In the genomic region with DNA sequence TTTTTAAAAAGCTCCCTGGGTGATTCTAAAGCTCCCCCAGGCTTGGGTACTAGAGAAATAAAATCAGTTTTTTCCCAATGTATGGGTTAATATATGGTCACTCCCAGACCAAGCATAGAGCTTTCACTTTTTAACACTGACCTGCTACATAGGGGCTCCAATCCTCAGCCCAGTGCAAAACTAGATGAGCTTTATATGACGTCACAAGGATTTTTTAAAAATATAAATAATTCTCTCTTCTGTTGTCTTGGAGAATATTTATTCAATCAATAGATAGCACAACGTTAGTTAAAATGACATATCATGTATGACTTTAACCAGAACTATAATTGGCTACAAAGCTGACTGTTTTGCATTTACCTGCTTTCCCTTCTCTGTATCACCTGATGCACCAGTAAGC, we compare ENCODE assay signal across 32 cellular contexts.
"Had no signal": no experiment of that assay in that cellular context is flagged by ENCODE, and none has a peak within 500 bp of the region (broad histone marks: within the 10 kb centered on the region; RNA-seq: fewer than 3 reads in every experiment).

No MANE protein-coding gene starts in this region.

- H3K27ac ChIP-seq: neutrophil, pancreas, psoas muscle, skin epidermis, spleen, suprapubic skin, testis, tibial artery, transverse colon, upper lobe of right lung, uterus had no signal

- DNase-seq: naive thymus-derived CD8-positive, alpha-beta T cell; nephron progenitor cell; nucleus accumbens; pancreas; posterior cingulate gyrus; psoas muscle; right cardiac atrium; spleen; stimulated activated CD4-positive, alpha-beta T cell treated with anti-CD3 and anti-CD28 coated beads, Interleukin-12 subunit alpha, Interleukin-12 subunit beta, amount 100 ng/mL, for 4 hours; stimulated activated CD4-positive, alpha-beta T cell treated with anti-CD3 and anti-CD28 coated beads, Interleukin-1b, Interleukin-23, amount 100 ng/mL, for 48 hours; stimulated activated CD4-positive, alpha-beta T cell treated with anti-CD3 and anti-CD28 coated beads, Interleukin-4, amount 100 ng/mL, for 1 hour; stimulated activated CD4-positive, alpha-beta T cell treated with anti-CD3 and anti-CD28 coated beads, Interleukin-4, amount 100 ng/mL, for 4 hours; stimulated activated CD8-positive, alpha-beta memory T cell treated with anti-CD3 and anti-CD28 coated beads, Interleukin-4, amount 100 ng/mL, for 48 hours; stimulated activated naive CD4-positive, alpha-beta T cell; stimulated activated naive CD8-positive, alpha-beta T cell treated with anti-CD3 and anti-CD28 coated beads, Interleukin-15, amount 100 ng/mL, for 72 hours; stimulated activated naive CD8-positive, alpha-beta T cell treated with anti-CD3 and anti-CD28 coated beads, Interleukin-15, Interleukin-2, amounts not matched to agents 100 U/mL and 50 U/mL, for 24 hours; substantia nigra; testis; tibial artery; transverse colon; upper lobe of right lung; uterus had no signal

- H3K4me3 ChIP-seq: pancreas, psoas muscle, skin epidermis, smooth muscle cell, spleen, suprapubic skin, testis, tibial artery, transverse colon, upper lobe of right lung, uterus had no signal

- H3K36me3 Mint-ChIP-seq: naive thymus-derived CD8-positive, alpha-beta T cell; natural killer cell treated with Interleukin-12 subunit alpha and Interleukin-12 subunit beta and Interleukin-15 and Interleukin-18, amount 100 ng/mL, for 72 hours; type B pancreatic cell had no signal

- H3K9me3 Mint-ChIP-seq: natural killer cell treated with Interleukin-12 subunit alpha and Interleukin-12 subunit beta and Interleukin-15 and Interleukin-18, amount 100 ng/mL, for 72 hours; nephron progenitor cell; neural crest cell; stimulated activated naive CD8-positive, alpha-beta T cell treated with anti-CD3 and anti-CD28 coated beads, Interleukin-15, amount 100 ng/mL, for 72 hours; type B pancreatic cell had no signal

- H3K4me3 Mint-ChIP-seq: naive thymus-derived CD8-positive, alpha-beta T cell; natural killer cell treated with Interleukin-12 subunit alpha and Interleukin-12 subunit beta and Interleukin-15 and Interleukin-18, amount 100 ng/mL, for 72 hours; nephron progenitor cell; neural crest cell; stimulated activated memory B cell treated with anti-CD40 and anti-IgM and Interleukin-4, amounts not matched to agents 10 μg/mL and 1 μg/mL and 100 μg/mL, for 72 hours; stimulated activated naive CD8-positive, alpha-beta T cell treated with anti-CD3 and anti-CD28 coated beads, Interleukin-15, amount 100 ng/mL, for 72 hours; type B pancreatic cell had no signal

- H3K36me3 ChIP-seq: neutrophil, pancreas, spleen, suprapubic skin, tibial artery, transverse colon, upper lobe of right lung, uterus had no signal

- H3K27me3 Mint-ChIP-seq: stimulated activated memory B cell treated with anti-CD40 and anti-IgM and Interleukin-4, amounts not matched to agents 10 μg/mL and 1 μg/mL and 100 μg/mL, for 72 hours had no signal

- H3K9me3 ChIP-seq: neutrophil, pancreas, psoas muscle, spleen, suprapubic skin, testis, tibial artery, transverse colon, upper lobe of right lung, uterus had no signal

- FAIRE-seq: pancreas had no signal

- H3K4me1 Mint-ChIP-seq: neural crest cell; stimulated activated naive CD8-positive, alpha-beta T cell treated with anti-CD3 and anti-CD28 coated beads, Interleukin-15, amount 100 ng/mL, for 72 hours had no signal

- H3K4me1 ChIP-seq: pancreas, psoas muscle, tibial artery, upper lobe of right lung, uterus had no signal

- H3K27ac Mint-ChIP-seq: natural killer cell treated with Interleukin-12 subunit alpha and Interleukin-12 subunit beta and Interleukin-15 and Interleukin-18, amount 100 ng/mL, for 72 hours; nephron progenitor cell; progenitor cell of endocrine pancreas; stimulated activated memory B cell treated with anti-CD40 and anti-IgM and Interleukin-4, amounts not matched to agents 10 μg/mL and 1 μg/mL and 100 μg/mL, for 72 hours; stimulated activated naive CD8-positive, alpha-beta T cell treated with anti-CD3 and anti-CD28 coated beads, Interleukin-15, amount 100 ng/mL, for 72 hours; type B pancreatic cell had no signal

- ATAC-seq: naive thymus-derived CD8-positive, alpha-beta T cell; natural killer cell treated with Interleukin-12 subunit alpha and Interleukin-12 subunit beta and Interleukin-15 and Interleukin-18, amount 100 ng/mL, for 72 hours; pancreas; psoas muscle; right cardiac atrium; sciatic nerve; stimulated activated memory B cell treated with anti-CD40 and anti-IgM and Interleukin-4, amounts not matched to agents 10 μg/mL and 1 μg/mL and 100 μg/mL, for 72 hours; stimulated activated naive CD8-positive, alpha-beta T cell treated with anti-CD3 and anti-CD28 coated beads, Interleukin-15, amount 100 ng/mL, for 72 hours; stimulated activated naive CD8-positive, alpha-beta T cell treated with anti-CD3 and anti-CD28 coated beads, Interleukin-15, Interleukin-2, amounts not matched to agents 100 U/mL and 50 U/mL, for 24 hours; upper lobe of right lung had no signal

- H3K4me2 ChIP-seq: smooth muscle cell had no signal

- H3K27me3 ChIP-seq: pancreas, spleen, suprapubic skin, testis, tibial artery, transverse colon, upper lobe of right lung, uterus had no signal
